ENCODE assay signal across 25 cellular contexts in the genomic region with DNA sequence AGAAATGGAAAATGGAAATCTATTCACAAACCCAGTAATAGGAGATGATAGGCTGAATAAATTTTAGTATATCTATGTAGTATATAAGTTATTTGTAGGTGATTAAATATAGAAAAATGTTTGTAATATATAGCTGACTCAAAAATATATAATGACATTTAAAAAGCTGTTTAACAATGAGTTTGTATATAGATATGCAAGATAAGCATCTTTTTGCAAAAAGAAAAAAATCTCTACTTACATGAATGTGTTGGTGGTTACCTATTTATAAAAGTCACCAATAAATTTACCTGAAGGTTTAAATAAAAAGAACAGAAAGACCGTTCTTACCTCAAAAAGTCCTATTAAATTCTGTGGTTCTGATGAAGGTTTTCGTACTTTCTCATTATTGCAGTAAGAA.
"Had no signal": no experiment of that assay in that cellular context is flagged by ENCODE, and none has a peak within 500 bp of the region (broad histone marks: within the 10 kb centered on the region; RNA-seq: fewer than 3 reads in every experiment).

No MANE protein-coding gene starts in this region.

- H3K36me3 ChIP-seq: ovary had no signal

- FAIRE-seq: small intestine, urothelium cell line had no signal

- H3K4me2 ChIP-seq: neural progenitor cell had no signal

- H3K79me2 ChIP-seq: parathyroid adenoma had no signal

- ATAC-seq: psoas muscle; right cardiac atrium; right lobe of liver; stimulated activated effector memory CD8-positive, alpha-beta T cell treated with anti-CD3 and anti-CD28 coated beads, Interleukin-12 subunit alpha, Interleukin-12 subunit beta, amount 100 ng/mL, for 72 hours; stimulated activated naive B cell treated with anti-CD40 and anti-IgM and Interleukin-4, amounts not matched to agents 10 μg/mL and 1 μg/mL and 100 μg/mL, for 72 hours had no signal

- H3K27ac ChIP-seq: neural progenitor cell, ovary, parathyroid adenoma, psoas muscle, right lobe of liver, sigmoid colon, stomach, thoracic aorta, thyroid gland, tibial nerve, upper lobe of left lung, vagina had no signal

- H3K27me3 ChIP-seq: neural progenitor cell, ovary, right lobe of liver, sigmoid colon, stomach, thyroid gland, tibial nerve, upper lobe of left lung, vagina had no signal

- H3K4me1 ChIP-seq: psoas muscle, right lobe of liver, sigmoid colon, stomach, thyroid gland, tibial nerve, upper lobe of left lung, vagina had no signal

- H3K4me3 ChIP-seq: neural progenitor cell, ovary, psoas muscle, right lobe of liver, sigmoid colon, stomach, thoracic aorta, thyroid gland, tibial nerve, upper lobe of left lung, vagina had no signal

- H2AFZ ChIP-seq: neural progenitor cell, parathyroid adenoma had no signal

- DNase-seq: occipital lobe; ovary; posterior cingulate gyrus; psoas muscle; right cardiac atrium; right lobe of liver; sigmoid colon; small intestine; stimulated activated CD4-positive, alpha-beta T cell treated with anti-CD3 and anti-CD28 coated beads, Interleukin-15, amount 100 ng/mL, for 24 hours; stimulated activated CD4-positive, alpha-beta T cell treated with anti-CD3 and anti-CD28 coated beads, Interleukin-2, amount 100 ng/mL, for 24 hours; stimulated activated CD4-positive, alpha-beta T cell treated with anti-CD3 and anti-CD28 coated beads, Interleukin-2, amount 100 ng/mL, for 48 hours; stimulated activated CD4-positive, alpha-beta T cell treated with anti-CD3 and anti-CD28 coated beads, Interleukin-4, amount 100 ng/mL, for 24 hours; stimulated activated naive B cell treated with anti-CD40 and anti-IgM and Interleukin-4, amounts not matched to agents 10 μg/mL and 1 μg/mL and 100 μg/mL, for 72 hours; stimulated activated naive CD4-positive, alpha-beta T cell treated with Interleukin-2 at 50 U/mL for 16 hours; stomach; thyroid gland; trophoblast cell; upper lobe of left lung had no signal

- H3K9me3 ChIP-seq: ovary, psoas muscle, right lobe of liver, sigmoid colon, stomach, thoracic aorta, thyroid gland, tibial nerve, upper lobe of left lung, vagina had no signal

- H3K9ac ChIP-seq: neural progenitor cell, parathyroid adenoma had no signal
